Comparison of ENCODE assay signal across 25 cellular contexts in the genomic region with DNA sequence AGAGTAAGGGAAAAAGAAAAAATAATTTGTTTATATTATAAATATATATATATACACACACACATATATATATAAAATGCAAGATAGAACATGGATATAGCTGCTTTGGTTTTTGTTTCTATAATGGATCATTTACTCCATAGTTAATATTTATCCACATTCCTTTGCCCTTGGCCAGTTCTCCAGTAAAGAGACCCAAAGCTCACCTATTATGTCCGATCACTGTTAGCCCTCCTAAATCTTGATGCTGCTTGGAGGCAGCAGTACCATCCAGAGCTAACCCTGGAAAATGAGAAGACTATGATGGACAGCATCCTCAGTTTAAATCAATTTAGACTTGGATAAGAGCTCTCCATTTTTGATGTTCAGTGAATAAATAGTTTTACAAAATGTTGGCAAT.
"Had no signal": no experiment of that assay in that cellular context is flagged by ENCODE, and none has a peak within 500 bp of the region (broad histone marks: within the 10 kb centered on the region; RNA-seq: fewer than 3 reads in every experiment).

No MANE protein-coding gene starts in this region.

- H3K79me2 ChIP-seq: hepatocyte had no signal

- DNase-seq: caudate nucleus; cerebellar nuclear complex; cortex of kidney; effector memory CD8-positive, alpha-beta T cell; erythroblast; esophagus squamous epithelium; foreskin melanocyte; mesenchymal stem cell; midbrain; naive thymus-derived CD4-positive, alpha-beta T cell; nephron progenitor cell; nucleus accumbens; ovary; stimulated activated CD4-positive, alpha-beta T cell treated with anti-CD3 and anti-CD28 coated beads, Interleukin-12 subunit alpha, Interleukin-12 subunit beta, amount 100 ng/mL, for 4 hours; stimulated activated CD4-positive, alpha-beta T cell treated with anti-CD3 and anti-CD28 coated beads, Interleukin-1b, Interleukin-23, amount 100 ng/mL, for 48 hours; stimulated activated CD4-positive, alpha-beta T cell treated with anti-CD3 and anti-CD28 coated beads, Interleukin-4, amount 100 ng/mL, for 24 hours; stimulated activated naive CD4-positive, alpha-beta T cell treated with Interleukin-2 at 50 U/mL for 16 hours; stomach; thyroid gland had no signal

- ATAC-seq: effector memory CD8-positive, alpha-beta T cell; naive thymus-derived CD4-positive, alpha-beta T cell; sciatic nerve; stimulated activated effector memory CD8-positive, alpha-beta T cell treated with anti-CD3 and anti-CD28 coated beads, Interleukin-12 subunit alpha, Interleukin-12 subunit beta, amount 100 ng/mL, for 72 hours had no signal

- H3K36me3 Mint-ChIP-seq: naive thymus-derived CD4-positive, alpha-beta T cell; stimulated activated effector memory CD8-positive, alpha-beta T cell treated with anti-CD3 and anti-CD28 coated beads, Interleukin-12 subunit alpha, Interleukin-12 subunit beta, amount 100 ng/mL, for 72 hours; type B pancreatic cell had no signal

- H3K4me1 Mint-ChIP-seq: naive thymus-derived CD4-positive, alpha-beta T cell; stimulated activated effector memory CD8-positive, alpha-beta T cell treated with anti-CD3 and anti-CD28 coated beads, Interleukin-12 subunit alpha, Interleukin-12 subunit beta, amount 100 ng/mL, for 72 hours had no signal

- H3K27me3 ChIP-seq: esophagus squamous epithelium, hepatocyte, ovary, stomach, thyroid gland had no signal

- H3K36me3 ChIP-seq: esophagus squamous epithelium, ovary, stomach, thyroid gland had no signal

- H3K4me3 Mint-ChIP-seq: effector memory CD8-positive, alpha-beta T cell; naive thymus-derived CD4-positive, alpha-beta T cell; nephron progenitor cell; stimulated activated effector memory CD8-positive, alpha-beta T cell treated with anti-CD3 and anti-CD28 coated beads, Interleukin-12 subunit alpha, Interleukin-12 subunit beta, amount 100 ng/mL, for 72 hours; type B pancreatic cell had no signal

- H3K9me3 ChIP-seq: esophagus squamous epithelium, stomach, thyroid gland had no signal

- H3K27me3 Mint-ChIP-seq: effector memory CD8-positive, alpha-beta T cell had no signal

- H2AFZ ChIP-seq: hepatocyte had no signal

- H3K4me2 ChIP-seq: hepatocyte, smooth muscle cell had no signal

- H3K27ac ChIP-seq: esophagus squamous epithelium, hepatocyte, ovary, stomach, thyroid gland had no signal

- H3K27ac Mint-ChIP-seq: effector memory CD8-positive, alpha-beta T cell; naive thymus-derived CD4-positive, alpha-beta T cell; nephron progenitor cell; stimulated activated effector memory CD8-positive, alpha-beta T cell treated with anti-CD3 and anti-CD28 coated beads, Interleukin-12 subunit alpha, Interleukin-12 subunit beta, amount 100 ng/mL, for 72 hours; type B pancreatic cell had no signal

- H3K4me3 ChIP-seq: esophagus squamous epithelium, hepatocyte, lung, ovary, smooth muscle cell, stomach, thyroid gland had no signal
